ENCODE assay signal across 24 cellular contexts in genomic region chr4:16075975-16076757, GRCh38. TPM values are rescaled to one million over a fixed set of nuclear protein-coding genes. Genes with fewer than 3 reads are reported as not detected.
"Had no signal": no experiment of that assay in that cellular context is flagged by ENCODE, and none has a peak within 500 bp of the region (broad histone marks: within the 10 kb centered on the region; RNA-seq: fewer than 3 reads in every experiment).

No MANE protein-coding gene starts in this region.

- H3K9me3 Mint-ChIP-seq: immature natural killer cell; memory B cell; naive thymus-derived CD4-positive, alpha-beta T cell; nephron progenitor cell; stimulated activated naive B cell treated with anti-CD40 and anti-IgM and Interleukin-4, amounts not matched to agents 10 μg/mL and 1 μg/mL and 100 μg/mL, for 72 hours; stimulated activated naive CD8-positive, alpha-beta T cell treated with anti-CD3 and anti-CD28 coated beads, Interleukin-15, amount 100 ng/mL, for 72 hours had no signal

- H3K36me3 ChIP-seq: esophagus squamous epithelium, gastroesophageal sphincter, left ventricle myocardium inferior, lower lobe of right lung, sigmoid colon, tibial nerve, upper lobe of right lung had no signal

- ATAC-seq: gastroesophageal sphincter; left cardiac atrium; lower lobe of right lung; naive thymus-derived CD4-positive, alpha-beta T cell; psoas muscle; stimulated activated naive B cell treated with anti-CD40 and anti-IgM and Interleukin-4, amounts not matched to agents 10 μg/mL and 1 μg/mL and 100 μg/mL, for 72 hours; stimulated activated naive CD8-positive, alpha-beta T cell treated with anti-CD3 and anti-CD28 coated beads, Interleukin-15, amount 100 ng/mL, for 72 hours; upper lobe of right lung had no signal

- H3K4me3 ChIP-seq: esophagus squamous epithelium, gastroesophageal sphincter, left ventricle myocardium inferior, lower lobe of right lung, psoas muscle, sigmoid colon, skin epidermis, testis, tibial nerve, upper lobe of right lung had no signal

- H3K36me3 Mint-ChIP-seq: immature natural killer cell; memory B cell; naive thymus-derived CD4-positive, alpha-beta T cell; stimulated activated naive B cell treated with anti-CD40 and anti-IgM and Interleukin-4, amounts not matched to agents 10 μg/mL and 1 μg/mL and 100 μg/mL, for 72 hours had no signal

- H3K27ac Mint-ChIP-seq: immature natural killer cell; memory B cell; naive thymus-derived CD4-positive, alpha-beta T cell; nephron progenitor cell; stimulated activated naive B cell treated with anti-CD40 and anti-IgM and Interleukin-4, amounts not matched to agents 10 μg/mL and 1 μg/mL and 100 μg/mL, for 72 hours had no signal

- H3K27me3 ChIP-seq: testis had no signal

- FAIRE-seq: keratinocyte had no signal

- DNase-seq: cortex of kidney; effector memory CD4-positive, alpha-beta T cell; esophagus squamous epithelium; foreskin fibroblast; immature natural killer cell; left cardiac atrium; left ventricle myocardium inferior; lower lobe of right lung; naive thymus-derived CD4-positive, alpha-beta T cell; nephron progenitor cell; psoas muscle; sigmoid colon; stimulated activated CD4-positive, alpha-beta T cell treated with anti-CD3 and anti-CD28 coated beads, Interleukin-2, amount 100 ng/mL, for 24 hours; stimulated activated CD4-positive, alpha-beta T cell treated with anti-CD3 and anti-CD28 coated beads, Interleukin-4, amount 100 ng/mL, for 4 hours; stimulated activated naive B cell treated with anti-CD40 and anti-IgM and Interleukin-4, amounts not matched to agents 10 μg/mL and 1 μg/mL and 100 μg/mL, for 72 hours; stimulated activated naive CD8-positive, alpha-beta T cell treated with anti-CD3 and anti-CD28 coated beads, Interleukin-15, amount 100 ng/mL, for 72 hours; testis; upper lobe of right lung had no signal

- H3K4me1 ChIP-seq: gastroesophageal sphincter, lower lobe of right lung, psoas muscle, sigmoid colon, testis, tibial nerve had no signal

- H3K9me3 ChIP-seq: esophagus squamous epithelium, gastroesophageal sphincter, left ventricle myocardium inferior, lower lobe of right lung, psoas muscle, sigmoid colon, testis, tibial nerve, upper lobe of right lung had no signal

- H3K27ac ChIP-seq: epithelial cell of prostate, esophagus squamous epithelium, gastroesophageal sphincter, left ventricle myocardium inferior, lower lobe of right lung, psoas muscle, sigmoid colon, skin epidermis, testis, tibial nerve, upper lobe of right lung had no signal

- H3K4me3 Mint-ChIP-seq: immature natural killer cell; memory B cell; naive thymus-derived CD4-positive, alpha-beta T cell; nephron progenitor cell; stimulated activated naive B cell treated with anti-CD40 and anti-IgM and Interleukin-4, amounts not matched to agents 10 μg/mL and 1 μg/mL and 100 μg/mL, for 72 hours; stimulated activated naive CD8-positive, alpha-beta T cell treated with anti-CD3 and anti-CD28 coated beads, Interleukin-15, amount 100 ng/mL, for 72 hours had no signal

- H3K4me1 Mint-ChIP-seq: immature natural killer cell, memory B cell had no signal

RNA-seq across cellular contexts. Expression of gene PROM1, which starts 7.7 kb away (rescaled TPM):
- total RNA-seq: tibial nerve had no signal
- polyA plus RNA-seq: keratinocyte; naive thymus-derived CD4-positive, alpha-beta T cell had no signal
